Comparison of ENCODE assay signal across 1 cellular context in genomic region chr10:11742009-11742778, GRCh38.
TF ChIP-seq lines count a peak whose summit lies in the region.

TSS of gene ECHDC3 (plus strand) at chr10:11742382. CDS start at chr10:11742577, 195 bp downstream.

TF ChIP-seq in GM12878, 131 proteins besides CTCF, POLR2A, EP300 and RAD21 (continued from another document):
- TF ChIP-seq CUX1 (IDR thresholded peaks at IDR 0.05; ENCODE audit: insufficient replicate concordance, low read depth, low read length) (no peak), BHLHE40 (IDR thresholded peaks at IDR 0.05; ENCODE audit: borderline replicate concordance in 1 of 2, low read depth in 2 of 2, low read length in 1 of 2) (peak in 1 of 2 experiments; percentile 21; a peak in 1 of 4 replicates), LARP7 (IDR thresholded peaks at IDR 0.05) (peak; percentile 43; the same call in 1 of the 2 replicates), IKZF1 (conservative IDR thresholded peaks at IDR 0.05) (peak; percentile 61), PAX8 (IDR thresholded peaks at IDR 0.05) (no peak), SP1 (IDR thresholded peaks at IDR 0.05; ENCODE audit: low read depth, low read length) (no peak), SREBF2 (IDR thresholded peaks at IDR 0.05; ENCODE audit: low read length) (no peak), ELK1 (IDR thresholded peaks at IDR 0.05; ENCODE audit: low read depth, low read length) (no peak), NR2F1 (conservative IDR thresholded peaks at IDR 0.05) (0 out of 2 replicates have a peak, but pooled peaks have one; percentile 28), CBFB (IDR thresholded peaks at IDR 0.05; ENCODE audit: low read depth) (no peak), PKNOX1 (IDR thresholded peaks at IDR 0.05) (peak; percentile 50; the same call in 1 of the 2 replicates), TCF12 (IDR thresholded peaks at IDR 0.05; ENCODE audit: low read depth, low read length) (0 out of 2 replicates have a peak, but pooled peaks have one; percentile 4), YY1 (IDR thresholded peaks at IDR 0.05; ENCODE audit: low read depth, low read length) (peak; percentile 86), POLR2AphosphoS5 (IDR thresholded peaks at IDR 0.05; ENCODE audit: low read length) (no peak; the same call in 1 of the 2 replicates), EGR1 (IDR thresholded peaks at IDR 0.05; ENCODE audit: borderline replicate concordance in 1 of 2, low read depth in 2 of 2, low read length in 2 of 2) (0 out of 3 replicates have a peak, but pooled peaks of 1 of the 2 experiments have one; percentile 17)
